24 cellular contexts compared by ENCODE assay signal in the genomic region with DNA sequence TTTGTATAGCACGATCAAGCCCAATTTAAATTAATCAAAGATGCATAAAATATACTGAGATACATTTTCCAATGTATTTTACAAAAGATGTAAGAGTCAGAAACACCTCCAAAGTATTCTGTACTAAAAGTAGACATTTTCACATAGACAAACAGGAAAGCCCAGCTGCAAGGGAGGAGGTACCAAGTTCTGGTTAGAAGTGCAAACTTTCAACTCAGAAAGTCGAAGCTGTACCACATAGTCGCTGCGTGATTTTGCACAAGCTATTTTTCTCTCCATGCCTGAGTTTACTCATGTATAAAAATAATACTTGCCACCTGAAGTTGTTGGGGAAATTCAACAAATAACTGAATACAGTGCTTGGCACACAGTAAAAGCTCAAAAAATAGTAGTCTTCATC.
"Had no signal": no experiment of that assay in that cellular context is flagged by ENCODE, and none has a peak within 500 bp of the region (broad histone marks: within the 10 kb centered on the region; RNA-seq: fewer than 3 reads in every experiment).

No MANE protein-coding gene starts in this region.

- H3K36me3 Mint-ChIP-seq: naive thymus-derived CD8-positive, alpha-beta T cell had no signal

- H3K27me3 ChIP-seq: left lung, ovary, sigmoid colon, spleen, suprapubic skin, tibial artery, uterus had no signal

- H3K36me3 ChIP-seq: left lung, lower lobe of right lung, ovary, prostate gland, sigmoid colon, spleen, suprapubic skin, thoracic aorta, tibial artery, uterus had no signal

- H3K4me3 ChIP-seq: left lung, lower lobe of right lung, ovary, prostate gland, sigmoid colon, spleen, suprapubic skin, thoracic aorta, tibial artery, uterus had no signal

- H3K9me3 ChIP-seq: left lung, lower lobe of right lung, ovary, prostate gland, sigmoid colon, spleen, suprapubic skin, thoracic aorta, tibial artery, uterus had no signal

- H3K27ac Mint-ChIP-seq: stimulated activated effector memory CD8-positive, alpha-beta T cell treated with anti-CD3 and anti-CD28 coated beads, Interleukin-12 subunit alpha, Interleukin-12 subunit beta, amount 100 ng/mL, for 72 hours; stimulated activated naive CD8-positive, alpha-beta T cell treated with anti-CD3 and anti-CD28 coated beads, Interleukin-15, Interleukin-2, amounts not matched to agents 100 ng/mL and 50 ng/mL, for 24 hours had no signal

- H3K4me1 ChIP-seq: prostate gland, uterus had no signal

- H3K4me3 Mint-ChIP-seq: naive thymus-derived CD8-positive, alpha-beta T cell; stimulated activated effector memory CD8-positive, alpha-beta T cell treated with anti-CD3 and anti-CD28 coated beads, Interleukin-12 subunit alpha, Interleukin-12 subunit beta, amount 100 ng/mL, for 72 hours; stimulated activated naive CD8-positive, alpha-beta T cell treated with anti-CD3 and anti-CD28 coated beads, Interleukin-15, Interleukin-2, amounts not matched to agents 100 ng/mL and 50 ng/mL, for 24 hours had no signal

- DNase-seq: hippocampal formation; kidney; left colon; left lung; lower lobe of right lung; mammary epithelial cell; mesenchymal stem cell; naive thymus-derived CD8-positive, alpha-beta T cell; ovary; retina; right cardiac atrium; sigmoid colon; small intestine; spleen; stimulated activated CD4-positive, alpha-beta T cell treated with anti-CD3 and anti-CD28 coated beads, Interleukin-4, amount 100 ng/mL, for 24 hours; stimulated activated naive CD4-positive, alpha-beta T cell; tibial artery; uterus had no signal

- H3K9me3 Mint-ChIP-seq: naive thymus-derived CD8-positive, alpha-beta T cell; stimulated activated effector memory CD8-positive, alpha-beta T cell treated with anti-CD3 and anti-CD28 coated beads, Interleukin-12 subunit alpha, Interleukin-12 subunit beta, amount 100 ng/mL, for 72 hours; stimulated activated naive CD8-positive, alpha-beta T cell treated with anti-CD3 and anti-CD28 coated beads, Interleukin-15, Interleukin-2, amounts not matched to agents 100 ng/mL and 50 ng/mL, for 24 hours had no signal

- H3K27ac ChIP-seq: left lung, lower lobe of right lung, ovary, prostate gland, sigmoid colon, spleen, suprapubic skin, thoracic aorta, tibial artery, uterus had no signal

- ATAC-seq: left colon; left lung; naive thymus-derived CD8-positive, alpha-beta T cell; right cardiac atrium; stimulated activated effector memory CD8-positive, alpha-beta T cell treated with anti-CD3 and anti-CD28 coated beads, Interleukin-12 subunit alpha, Interleukin-12 subunit beta, amount 100 ng/mL, for 72 hours had no signal

- H3K27me3 Mint-ChIP-seq: naive thymus-derived CD8-positive, alpha-beta T cell; stimulated activated naive CD8-positive, alpha-beta T cell treated with anti-CD3 and anti-CD28 coated beads, Interleukin-15, Interleukin-2, amounts not matched to agents 100 ng/mL and 50 ng/mL, for 24 hours had no signal

- FAIRE-seq: islet of Langerhans, kidney, small intestine had no signal
